In the genomic region with DNA sequence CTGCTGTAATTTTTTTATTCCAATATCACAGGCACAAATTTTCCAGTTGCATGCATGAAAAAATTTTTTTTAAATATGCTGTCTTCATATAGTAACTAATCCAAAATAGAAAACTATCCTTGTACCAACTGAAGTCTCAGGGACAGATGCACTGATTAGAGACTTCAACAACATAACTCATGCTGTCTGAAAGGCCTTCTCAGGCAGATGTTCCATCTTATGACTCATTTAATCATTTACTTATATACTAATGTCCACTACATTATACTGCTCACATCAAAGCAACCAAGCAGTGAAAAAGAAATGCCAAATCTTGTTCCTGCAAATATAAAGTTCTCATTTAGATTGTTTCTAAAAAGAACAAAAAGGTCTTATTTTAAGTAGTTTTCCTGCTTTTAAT, we compare ENCODE assay signal across 18 cellular contexts. TPM values are rescaled to one million over a fixed set of nuclear protein-coding genes. Genes with fewer than 3 reads are reported as not detected.
DNase-seq lines count a peak whose midpoint lies in the region; ATAC-seq and TF ChIP-seq lines count a peak whose summit lies in the region.
"Had no signal": no experiment of that assay in that cellular context is flagged by ENCODE, and none has a peak within 500 bp of the region (broad histone marks: within the 10 kb centered on the region; RNA-seq: fewer than 3 reads in every experiment).

No MANE protein-coding gene starts in this region.

- TF ChIP-seq CTCF in fibroblast of mammary gland (conservative IDR thresholded peaks at IDR 0.05; ENCODE audit: control insufficient read depth, insufficient read depth, low read depth, low read length) (no peak), body of pancreas (IDR thresholded peaks at IDR 0.05) (no peak)

- no peaks in the 10 kb centered on the region for H3K9me3 Mint-ChIP-seq in activated T-cell treated with anti-CD3 and anti-CD28 coated beads, Interleukin-2, amount 50 U/mL, for 4 hours
- no peaks in the 10 kb centered on the region for H3K9me3 Mint-ChIP-seq in stimulated activated naive CD8-positive, alpha-beta T cell treated with anti-CD3 and anti-CD28 coated beads, Interleukin-15, amount 100 ng/mL, for 72 hours
- H3K9me3 Mint-ChIP-seq: CD4-positive, alpha-beta memory T cell had no signal

- no peak for TF ChIP-seq POLR2A in body of pancreas (IDR thresholded peaks at IDR 0.05)

- no peak overlapping the region for H3K9ac ChIP-seq in mesenchymal stem cell (ENCODE audit: low read length)

- no peaks in the 10 kb centered on the region for H3K27me3 Mint-ChIP-seq in activated T-cell treated with anti-CD3 and anti-CD28 coated beads, Interleukin-2, amount 50 U/mL, for 4 hours (ENCODE audit: low read depth)
- H3K27me3 Mint-ChIP-seq in stimulated activated naive CD8-positive, alpha-beta T cell treated with anti-CD3 and anti-CD28 coated beads, Interleukin-15, amount 100 ng/mL, for 72 hours = no peaks in the 10 kb centered on the region
- H3K27me3 Mint-ChIP-seq: CD4-positive, alpha-beta memory T cell had no signal

- H2BK120ac ChIP-seq in mesenchymal stem cell (ENCODE audit: low read depth, low read length) = no peak overlapping the region

- no peak overlapping the region for H3K18ac ChIP-seq in mesenchymal stem cell (ENCODE audit: low read depth in 1 of 2, low read length in 2 of 2)

- H3K4me3 ChIP-seq in fibroblast of mammary gland (ENCODE audit: control insufficient read depth, low read depth, low read length) = no peak overlapping the region
- no peak overlapping the region for H3K4me3 ChIP-seq in mesenchymal stem cell (ENCODE audit: insufficient read depth in 1 of 2, low read depth in 1 of 2, low read length in 2 of 2)
- H3K4me3 ChIP-seq in body of pancreas = no peak overlapping the region
- H3K4me3 ChIP-seq: Peyer's patch had no signal

- H4K91ac ChIP-seq in mesenchymal stem cell (ENCODE audit: low read length) = no peak overlapping the region

- H3K4ac ChIP-seq in mesenchymal stem cell (ENCODE audit: low read depth in 1 of 2, low read length in 2 of 2) = no peak overlapping the region

- no peak overlapping the region for H3K4me2 ChIP-seq in mesenchymal stem cell (ENCODE audit: low read length, poor library complexity, severe bottlenecking)

- H3K27ac ChIP-seq in mesenchymal stem cell (ENCODE audit: low read length, poor library complexity, severe bottlenecking) = no peak overlapping the region
- no peak overlapping the region for H3K27ac ChIP-seq in body of pancreas
- H3K27ac ChIP-seq: Peyer's patch had no signal

- DNase-seq in EL (peak; percentile 8), OCI-M1 (lab: John Stamatoyannopoulos, UW) (peak; percentile 12), fibroblast of mammary gland (ENCODE audit: low read depth) (peak; percentile 42), mesenchymal stem cell (peak; percentile 16), body of pancreas (no peak)
- DNase-seq in activated T-cell treated with anti-CD3 and anti-CD28 coated beads, Interleukin-2, amount 50 U/mL, for 4 hours = no peak
- DNase-seq in stimulated activated naive CD8-positive, alpha-beta T cell treated with anti-CD3 and anti-CD28 coated beads, Interleukin-15, amount 100 ng/mL, for 72 hours = no peak
- DNase-seq in activated CD4-positive, alpha-beta T cell treated with anti-CD3 and anti-CD28 coated beads for 4 hours = no peak
- DNase-seq: BE2C; CD4-positive, alpha-beta memory T cell; DND-41; GF-D8; GOT3; NCI-H1436 treated with DMSO at 0.1 percent for 48 hours; NCI-H2029 treated with DMSO at 0.1 percent for 48 hours; NCI-H2171 treated with DMSO at 0.1 percent for 48 hours; Peyer's patch; SHP77 had no signal

- peaks cover 5% of the 10 kb centered on the region for H3K36me3 Mint-ChIP-seq in activated T-cell treated with anti-CD3 and anti-CD28 coated beads, Interleukin-2, amount 50 U/mL, for 4 hours (ENCODE audit: insufficient read depth)
- H3K36me3 Mint-ChIP-seq: CD4-positive, alpha-beta memory T cell had no signal

- H3K36me3 ChIP-seq in mesenchymal stem cell (ENCODE audit: control insufficient read depth in 1 of 2, insufficient read depth in 2 of 2, low read depth in 1 of 2, low read length in 2 of 2) = peaks cover 2 to 5% of the 10 kb centered on the region in 2 experiments
- H3K36me3 ChIP-seq in body of pancreas (replicated peaks in 1 of 2; ENCODE audit: insufficient read depth in 1 of 2, low read depth in 2 of 2) = no peaks in the 10 kb centered on the region
- H3K36me3 ChIP-seq: BE2C, Peyer's patch had no signal

- no peak overlapping the region for H3K4me3 Mint-ChIP-seq in activated T-cell treated with anti-CD3 and anti-CD28 coated beads, Interleukin-2, amount 50 U/mL, for 4 hours
- no peak overlapping the region for H3K4me3 Mint-ChIP-seq in stimulated activated naive CD8-positive, alpha-beta T cell treated with anti-CD3 and anti-CD28 coated beads, Interleukin-15, amount 100 ng/mL, for 72 hours
- H3K4me3 Mint-ChIP-seq: CD4-positive, alpha-beta memory T cell had no signal

- H3K79me1 ChIP-seq in mesenchymal stem cell (replicated peaks; ENCODE audit: low read length, poor library complexity, severe bottlenecking) = peaks cover 13% of the 10 kb centered on the region

- H3K4me1 ChIP-seq in mesenchymal stem cell (ENCODE audit: control insufficient read depth, insufficient read depth, low read depth, low read length) (peaks cover 8% of the 10 kb centered on the region), body of pancreas (peaks cover 3% of the 10 kb centered on the region)
- H3K4me1 ChIP-seq: BE2C, Peyer's patch had no signal

- H3K23ac ChIP-seq in mesenchymal stem cell (ENCODE audit: low read length in 2 of 2) = no peak overlapping the region

- ATAC-seq in activated T-cell treated with anti-CD3 and anti-CD28 coated beads, Interleukin-2, amount 50 U/mL, for 4 hours = no peak
- ATAC-seq in stimulated activated naive CD8-positive, alpha-beta T cell treated with anti-CD3 and anti-CD28 coated beads, Interleukin-15, amount 100 ng/mL, for 72 hours = no peak
- ATAC-seq in body of pancreas = no peak

- H3K14ac ChIP-seq in mesenchymal stem cell (ENCODE audit: low read length in 2 of 2) = no peak overlapping the region

- intact Hi-C loops in body of pancreas (cut with DNase I) = no loop called here

- H2BK15ac ChIP-seq in mesenchymal stem cell (ENCODE audit: low read depth, poor library complexity, severe bottlenecking) = no peak overlapping the region

- no peaks in the 10 kb centered on the region for H3K4me1 Mint-ChIP-seq in activated T-cell treated with anti-CD3 and anti-CD28 coated beads, Interleukin-2, amount 50 U/mL, for 4 hours (ENCODE audit: low read depth)
- no peaks in the 10 kb centered on the region for H3K4me1 Mint-ChIP-seq in stimulated activated naive CD8-positive, alpha-beta T cell treated with anti-CD3 and anti-CD28 coated beads, Interleukin-15, amount 100 ng/mL, for 72 hours

- no peak overlapping the region for H4K8ac ChIP-seq in mesenchymal stem cell (ENCODE audit: low read length)

- H2AK5ac ChIP-seq in mesenchymal stem cell (ENCODE audit: low read length, severe bottlenecking) = no peak overlapping the region

- H3K27ac Mint-ChIP-seq in stimulated activated naive CD8-positive, alpha-beta T cell treated with anti-CD3 and anti-CD28 coated beads, Interleukin-15, amount 100 ng/mL, for 72 hours = no peak overlapping the region
- H3K27ac Mint-ChIP-seq: CD4-positive, alpha-beta memory T cell had no signal

- H2BK12ac ChIP-seq in mesenchymal stem cell (ENCODE audit: low read length in 2 of 2) = no peak overlapping the region

- H2AFZ ChIP-seq in mesenchymal stem cell (ENCODE audit: low read depth, low read length) = no peak overlapping the region

- H3K9me3 ChIP-seq in mesenchymal stem cell (ENCODE audit: control insufficient read depth, low read length) = peaks cover 5% of the 10 kb centered on the region
- no peaks in the 10 kb centered on the region for H3K9me3 ChIP-seq in body of pancreas
- H3K9me3 ChIP-seq: BE2C, Peyer's patch had no signal

- no peaks in the 10 kb centered on the region for H3K27me3 ChIP-seq in mesenchymal stem cell (ENCODE audit: control insufficient read depth in 1 of 2, insufficient read depth in 1 of 2, low read length in 2 of 2)
- no peaks in the 10 kb centered on the region for H3K27me3 ChIP-seq in body of pancreas
- H3K27me3 ChIP-seq: BE2C, Peyer's patch had no signal

- H2BK5ac ChIP-seq in mesenchymal stem cell (ENCODE audit: low read depth, low read length, poor library complexity, severe bottlenecking) = no peak overlapping the region

RNA-seq across cellular contexts. Expression of a gene that starts 53.1 kb away (rescaled TPM):
- polyA plus RNA-seq in mesenchymal stem cell (2013, experiment 1 of 2) = 92.5 TPM
- polyA plus RNA-seq in mesenchymal stem cell (2013, experiment 2 of 2) = 90.1 TPM
- 100 to 1,000 TPM; 125 to 142 (median 136) TPM for total RNA-seq in activated T-cell treated with anti-CD3 and anti-CD28 coated beads, Interleukin-2, amount 50 U/mL, for 4 hours
- total RNA-seq in body of pancreas = 10 to 100 TPM; 17.8 to 43.3 TPM

Comparison
In these comparisons a context has a peak if more than half of its experiments do, and no peak if none do; other contexts are left out.
1. DNase-seq: peak in EL (single experiment), OCI-M1 (single experiment), fibroblast of mammary gland (single experiment) and mesenchymal stem cell (single experiment); none in activated T-cell treated with anti-CD3 and anti-CD28 coated beads, Interleukin-2, amount 50 U/mL, for 4 hours (single experiment), stimulated activated naive CD8-positive, alpha-beta T cell treated with anti-CD3 and anti-CD28 coated beads, Interleukin-15, amount 100 ng/mL, for 72 hours (0 of 2), activated CD4-positive, alpha-beta T cell treated with anti-CD3 and anti-CD28 coated beads for 4 hours (0 of 2) and body of pancreas (0 of 4).